Comparison of ENCODE assay signal across 1 cellular context in the genomic region with DNA sequence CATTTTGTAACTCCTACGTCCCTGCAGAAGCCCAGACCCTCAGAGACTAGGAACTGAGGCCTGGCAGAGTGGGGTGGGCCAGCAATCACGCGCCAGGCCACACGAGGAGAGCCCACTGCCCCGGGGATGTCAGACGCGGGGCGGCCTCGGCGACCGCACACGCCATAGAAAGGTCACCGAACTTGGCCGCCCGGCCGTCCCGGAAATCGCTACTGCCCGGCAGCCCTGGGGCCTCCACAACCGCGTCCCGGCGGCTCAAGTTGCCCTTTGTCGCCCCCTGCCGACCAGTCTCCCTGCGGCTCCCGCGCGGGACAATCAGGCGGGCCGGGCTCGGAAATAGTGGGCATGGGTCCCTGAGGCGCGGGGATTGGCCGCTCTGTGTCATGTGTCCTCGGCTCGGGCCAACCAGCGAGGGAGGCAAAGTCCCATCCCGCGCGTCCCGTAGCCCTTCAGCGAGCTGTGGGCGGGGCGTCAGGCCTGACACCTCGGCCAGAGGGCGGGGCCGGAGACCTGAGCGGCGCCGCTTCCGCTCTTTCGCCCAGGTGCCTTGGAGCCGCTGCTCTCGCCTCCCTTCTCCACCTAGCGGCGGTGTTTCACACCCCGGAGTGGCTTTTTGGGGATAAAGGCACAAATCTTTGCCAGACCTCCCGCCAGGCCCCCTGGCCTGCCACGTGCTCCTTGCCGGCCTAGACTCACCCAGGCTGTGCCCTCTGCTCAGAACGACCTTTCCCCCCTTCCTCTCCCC.
TF ChIP-seq lines count a peak whose summit lies in the region.

No MANE protein-coding gene starts in this region.

TF ChIP-seq in GM12878, 131 proteins besides CTCF, POLR2A, EP300 and RAD21 (continued from another document):
- TF ChIP-seq, protein P1, sequence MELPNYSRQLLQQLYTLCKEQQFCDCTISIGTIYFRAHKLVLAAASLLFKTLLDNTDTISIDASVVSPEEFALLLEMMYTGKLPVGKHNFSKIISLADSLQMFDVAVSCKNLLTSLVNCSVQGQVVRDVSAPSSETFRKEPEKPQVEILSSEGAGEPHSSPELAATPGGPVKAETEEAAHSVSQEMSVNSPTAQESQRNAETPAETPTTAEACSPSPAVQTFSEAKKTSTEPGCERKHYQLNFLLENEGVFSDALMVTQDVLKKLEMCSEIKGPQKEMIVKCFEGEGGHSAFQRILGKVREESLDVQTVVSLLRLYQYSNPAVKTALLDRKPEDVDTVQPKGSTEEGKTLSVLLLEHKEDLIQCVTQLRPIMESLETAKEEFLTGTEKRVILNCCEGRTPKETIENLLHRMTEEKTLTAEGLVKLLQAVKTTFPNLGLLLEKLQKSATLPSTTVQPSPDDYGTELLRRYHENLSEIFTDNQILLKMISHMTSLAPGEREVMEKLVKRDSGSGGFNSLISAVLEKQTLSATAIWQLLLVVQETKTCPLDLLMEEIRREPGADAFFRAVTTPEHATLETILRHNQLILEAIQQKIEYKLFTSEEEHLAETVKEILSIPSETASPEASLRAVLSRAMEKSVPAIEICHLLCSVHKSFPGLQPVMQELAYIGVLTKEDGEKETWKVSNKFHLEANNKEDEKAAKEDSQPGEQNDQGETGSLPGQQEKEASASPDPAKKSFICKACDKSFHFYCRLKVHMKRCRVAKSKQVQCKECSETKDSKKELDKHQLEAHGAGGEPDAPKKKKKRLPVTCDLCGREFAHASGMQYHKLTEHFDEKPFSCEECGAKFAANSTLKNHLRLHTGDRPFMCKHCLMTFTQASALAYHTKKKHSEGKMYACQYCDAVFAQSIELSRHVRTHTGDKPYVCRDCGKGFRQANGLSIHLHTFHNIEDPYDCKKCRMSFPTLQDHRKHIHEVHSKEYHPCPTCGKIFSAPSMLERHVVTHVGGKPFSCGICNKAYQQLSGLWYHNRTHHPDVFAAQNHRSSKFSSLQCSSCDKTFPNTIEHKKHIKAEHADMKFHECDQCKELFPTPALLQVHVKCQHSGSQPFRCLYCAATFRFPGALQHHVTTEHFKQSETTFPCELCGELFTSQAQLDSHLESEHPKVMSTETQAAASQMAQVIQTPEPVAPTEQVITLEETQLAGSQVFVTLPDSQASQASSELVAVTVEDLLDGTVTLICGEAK (IDR thresholded peaks at IDR 0.05; ENCODE audit: borderline replicate concordance) = 0 out of 2 replicates have a peak, but pooled peaks have one; percentile 24
- TF ChIP-seq, protein P2, sequence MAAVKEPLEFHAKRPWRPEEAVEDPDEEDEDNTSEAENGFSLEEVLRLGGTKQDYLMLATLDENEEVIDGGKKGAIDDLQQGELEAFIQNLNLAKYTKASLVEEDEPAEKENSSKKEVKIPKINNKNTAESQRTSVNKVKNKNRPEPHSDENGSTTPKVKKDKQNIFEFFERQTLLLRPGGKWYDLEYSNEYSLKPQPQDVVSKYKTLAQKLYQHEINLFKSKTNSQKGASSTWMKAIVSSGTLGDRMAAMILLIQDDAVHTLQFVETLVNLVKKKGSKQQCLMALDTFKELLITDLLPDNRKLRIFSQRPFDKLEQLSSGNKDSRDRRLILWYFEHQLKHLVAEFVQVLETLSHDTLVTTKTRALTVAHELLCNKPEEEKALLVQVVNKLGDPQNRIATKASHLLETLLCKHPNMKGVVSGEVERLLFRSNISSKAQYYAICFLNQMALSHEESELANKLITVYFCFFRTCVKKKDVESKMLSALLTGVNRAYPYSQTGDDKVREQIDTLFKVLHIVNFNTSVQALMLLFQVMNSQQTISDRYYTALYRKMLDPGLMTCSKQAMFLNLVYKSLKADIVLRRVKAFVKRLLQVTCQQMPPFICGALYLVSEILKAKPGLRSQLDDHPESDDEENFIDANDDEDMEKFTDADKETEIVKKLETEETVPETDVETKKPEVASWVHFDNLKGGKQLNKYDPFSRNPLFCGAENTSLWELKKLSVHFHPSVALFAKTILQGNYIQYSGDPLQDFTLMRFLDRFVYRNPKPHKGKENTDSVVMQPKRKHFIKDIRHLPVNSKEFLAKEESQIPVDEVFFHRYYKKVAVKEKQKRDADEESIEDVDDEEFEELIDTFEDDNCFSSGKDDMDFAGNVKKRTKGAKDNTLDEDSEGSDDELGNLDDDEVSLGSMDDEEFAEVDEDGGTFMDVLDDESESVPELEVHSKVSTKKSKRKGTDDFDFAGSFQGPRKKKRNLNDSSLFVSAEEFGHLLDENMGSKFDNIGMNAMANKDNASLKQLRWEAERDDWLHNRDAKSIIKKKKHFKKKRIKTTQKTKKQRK (IDR thresholded peaks at IDR 0.05; ENCODE audit: low read depth, low read length) = no peak
- TF ChIP-seq, protein P3, sequence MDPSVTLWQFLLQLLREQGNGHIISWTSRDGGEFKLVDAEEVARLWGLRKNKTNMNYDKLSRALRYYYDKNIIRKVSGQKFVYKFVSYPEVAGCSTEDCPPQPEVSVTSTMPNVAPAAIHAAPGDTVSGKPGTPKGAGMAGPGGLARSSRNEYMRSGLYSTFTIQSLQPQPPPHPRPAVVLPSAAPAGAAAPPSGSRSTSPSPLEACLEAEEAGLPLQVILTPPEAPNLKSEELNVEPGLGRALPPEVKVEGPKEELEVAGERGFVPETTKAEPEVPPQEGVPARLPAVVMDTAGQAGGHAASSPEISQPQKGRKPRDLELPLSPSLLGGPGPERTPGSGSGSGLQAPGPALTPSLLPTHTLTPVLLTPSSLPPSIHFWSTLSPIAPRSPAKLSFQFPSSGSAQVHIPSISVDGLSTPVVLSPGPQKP (IDR thresholded peaks at IDR 0.05; ENCODE audit: low read depth, low read length) = no peak; the same call in 1 of the 2 replicates
- TF ChIP-seq ASH2L (IDR thresholded peaks at IDR 0.05; ENCODE audit: borderline replicate concordance, low read depth) (no peak), RBBP5 (conservative IDR thresholded peaks at IDR 0.05) (no peak), TBL1XR1 (IDR thresholded peaks at IDR 0.05; ENCODE audit: low read depth, low read length) (peak; percentile 72; the same call in 1 of the 2 replicates), RAD51 (IDR thresholded peaks at IDR 0.05) (peak; percentile 89), BRCA1 (IDR thresholded peaks at IDR 0.05; ENCODE audit: low read depth, low read length) (no peak), ZNF24 (IDR thresholded peaks at IDR 0.05) (peak; percentile 14; the same call in 1 of the 2 replicates)
- TF ChIP-seq, protein P4, sequence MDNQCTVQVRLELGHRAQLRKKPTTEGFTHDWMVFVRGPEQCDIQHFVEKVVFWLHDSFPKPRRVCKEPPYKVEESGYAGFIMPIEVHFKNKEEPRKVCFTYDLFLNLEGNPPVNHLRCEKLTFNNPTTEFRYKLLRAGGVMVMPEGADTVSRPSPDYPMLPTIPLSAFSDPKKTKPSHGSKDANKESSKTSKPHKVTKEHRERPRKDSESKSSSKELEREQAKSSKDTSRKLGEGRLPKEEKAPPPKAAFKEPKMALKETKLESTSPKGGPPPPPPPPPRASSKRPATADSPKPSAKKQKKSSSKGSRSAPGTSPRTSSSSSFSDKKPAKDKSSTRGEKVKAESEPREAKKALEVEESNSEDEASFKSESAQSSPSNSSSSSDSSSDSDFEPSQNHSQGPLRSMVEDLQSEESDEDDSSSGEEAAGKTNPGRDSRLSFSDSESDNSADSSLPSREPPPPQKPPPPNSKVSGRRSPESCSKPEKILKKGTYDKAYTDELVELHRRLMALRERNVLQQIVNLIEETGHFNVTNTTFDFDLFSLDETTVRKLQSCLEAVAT (IDR thresholded peaks at IDR 0.05) = 0 out of 2 replicates have a peak, but pooled peaks have one; percentile 15
- TF ChIP-seq, protein P5, sequence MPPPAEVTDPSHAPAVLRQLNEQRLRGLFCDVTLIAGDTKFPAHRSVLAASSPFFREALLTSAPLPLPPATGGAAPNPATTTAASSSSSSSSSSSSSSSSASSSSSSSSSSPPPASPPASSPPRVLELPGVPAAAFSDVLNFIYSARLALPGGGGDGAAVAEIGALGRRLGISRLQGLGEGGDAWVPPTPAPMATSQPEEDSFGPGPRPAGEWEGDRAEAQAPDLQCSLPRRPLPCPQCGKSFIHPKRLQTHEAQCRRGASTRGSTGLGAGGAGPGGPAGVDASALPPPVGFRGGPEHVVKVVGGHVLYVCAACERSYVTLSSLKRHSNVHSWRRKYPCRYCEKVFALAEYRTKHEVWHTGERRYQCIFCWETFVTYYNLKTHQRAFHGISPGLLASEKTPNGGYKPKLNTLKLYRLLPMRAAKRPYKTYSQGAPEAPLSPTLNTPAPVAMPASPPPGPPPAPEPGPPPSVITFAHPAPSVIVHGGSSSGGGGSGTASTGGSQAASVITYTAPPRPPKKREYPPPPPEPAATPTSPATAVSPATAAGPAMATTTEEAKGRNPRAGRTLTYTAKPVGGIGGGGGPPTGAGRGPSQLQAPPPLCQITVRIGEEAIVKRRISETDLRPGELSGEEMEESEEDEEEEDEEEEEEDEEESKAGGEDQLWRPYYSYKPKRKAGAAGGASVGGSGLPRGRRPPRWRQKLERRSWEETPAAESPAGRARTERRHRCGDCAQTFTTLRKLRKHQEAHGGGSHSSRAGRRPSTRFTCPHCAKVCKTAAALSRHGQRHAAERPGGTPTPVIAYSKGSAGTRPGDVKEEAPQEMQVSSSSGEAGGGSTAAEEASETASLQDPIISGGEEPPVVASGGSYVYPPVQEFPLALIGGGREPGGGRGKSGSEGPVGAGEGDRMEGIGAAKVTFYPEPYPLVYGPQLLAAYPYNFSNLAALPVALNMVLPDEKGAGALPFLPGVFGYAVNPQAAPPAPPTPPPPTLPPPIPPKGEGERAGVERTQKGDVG (CRISPR knock-in tag; IDR thresholded peaks at IDR 0.05) = no peak
TF ChIP-seq in GM12878: peak in this region for 57.
